ENCODE assay signal across 1 cellular context in the genomic region with DNA sequence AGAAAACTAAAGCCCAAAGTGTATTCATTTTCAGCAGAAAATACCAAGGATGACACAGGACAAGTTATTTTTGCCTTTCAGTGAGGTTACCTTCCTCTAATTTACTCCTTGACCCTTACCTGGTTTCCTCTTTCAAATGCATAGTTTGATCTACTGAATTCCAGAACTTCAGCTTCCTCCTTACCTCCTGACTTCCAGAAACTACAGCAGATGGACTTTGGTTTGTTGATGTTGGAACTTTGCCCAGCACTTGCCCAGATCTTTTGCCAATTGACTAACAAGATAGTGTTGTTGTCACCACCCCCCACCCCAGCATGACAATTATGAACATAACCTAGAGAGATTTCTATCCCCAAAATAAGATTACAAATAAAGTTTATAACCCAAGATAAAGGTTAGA.
TF ChIP-seq lines count a peak whose summit lies in the region.

No MANE protein-coding gene starts in this region.

TF ChIP-seq in HCT116, 20 proteins besides CTCF, POLR2A, EP300 and RAD21 (continued from another document):
- TF ChIP-seq, protein P1, sequence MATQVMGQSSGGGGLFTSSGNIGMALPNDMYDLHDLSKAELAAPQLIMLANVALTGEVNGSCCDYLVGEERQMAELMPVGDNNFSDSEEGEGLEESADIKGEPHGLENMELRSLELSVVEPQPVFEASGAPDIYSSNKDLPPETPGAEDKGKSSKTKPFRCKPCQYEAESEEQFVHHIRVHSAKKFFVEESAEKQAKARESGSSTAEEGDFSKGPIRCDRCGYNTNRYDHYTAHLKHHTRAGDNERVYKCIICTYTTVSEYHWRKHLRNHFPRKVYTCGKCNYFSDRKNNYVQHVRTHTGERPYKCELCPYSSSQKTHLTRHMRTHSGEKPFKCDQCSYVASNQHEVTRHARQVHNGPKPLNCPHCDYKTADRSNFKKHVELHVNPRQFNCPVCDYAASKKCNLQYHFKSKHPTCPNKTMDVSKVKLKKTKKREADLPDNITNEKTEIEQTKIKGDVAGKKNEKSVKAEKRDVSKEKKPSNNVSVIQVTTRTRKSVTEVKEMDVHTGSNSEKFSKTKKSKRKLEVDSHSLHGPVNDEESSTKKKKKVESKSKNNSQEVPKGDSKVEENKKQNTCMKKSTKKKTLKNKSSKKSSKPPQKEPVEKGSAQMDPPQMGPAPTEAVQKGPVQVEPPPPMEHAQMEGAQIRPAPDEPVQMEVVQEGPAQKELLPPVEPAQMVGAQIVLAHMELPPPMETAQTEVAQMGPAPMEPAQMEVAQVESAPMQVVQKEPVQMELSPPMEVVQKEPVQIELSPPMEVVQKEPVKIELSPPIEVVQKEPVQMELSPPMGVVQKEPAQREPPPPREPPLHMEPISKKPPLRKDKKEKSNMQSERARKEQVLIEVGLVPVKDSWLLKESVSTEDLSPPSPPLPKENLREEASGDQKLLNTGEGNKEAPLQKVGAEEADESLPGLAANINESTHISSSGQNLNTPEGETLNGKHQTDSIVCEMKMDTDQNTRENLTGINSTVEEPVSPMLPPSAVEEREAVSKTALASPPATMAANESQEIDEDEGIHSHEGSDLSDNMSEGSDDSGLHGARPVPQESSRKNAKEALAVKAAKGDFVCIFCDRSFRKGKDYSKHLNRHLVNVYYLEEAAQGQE (IDR thresholded peaks at IDR 0.05; ENCODE audit: low read depth): no peak
- TF ChIP-seq ZFX (IDR thresholded peaks at IDR 0.05): no peak
- peak; percentile 16; the same call in 1 of the 2 replicates for TF ChIP-seq FOSL1 (IDR thresholded peaks at IDR 0.05; ENCODE audit: low read depth)
- peak; percentile 91 for TF ChIP-seq CBX3 (IDR thresholded peaks at IDR 0.05; ENCODE audit: low read depth)
- TF ChIP-seq YY1 (IDR thresholded peaks at IDR 0.05; ENCODE audit: extremely low read depth, insufficient replicate concordance, low read depth, low read length): no peak
- TF ChIP-seq SRF (IDR thresholded peaks at IDR 0.05; ENCODE audit: low read depth): 0 out of 2 replicates have a peak, but pooled peaks have one; percentile 30
- no peak for TF ChIP-seq ZNF274 (IDR thresholded peaks at IDR 0.05; ENCODE audit: low read depth, low read length)
- TF ChIP-seq, protein P2, sequence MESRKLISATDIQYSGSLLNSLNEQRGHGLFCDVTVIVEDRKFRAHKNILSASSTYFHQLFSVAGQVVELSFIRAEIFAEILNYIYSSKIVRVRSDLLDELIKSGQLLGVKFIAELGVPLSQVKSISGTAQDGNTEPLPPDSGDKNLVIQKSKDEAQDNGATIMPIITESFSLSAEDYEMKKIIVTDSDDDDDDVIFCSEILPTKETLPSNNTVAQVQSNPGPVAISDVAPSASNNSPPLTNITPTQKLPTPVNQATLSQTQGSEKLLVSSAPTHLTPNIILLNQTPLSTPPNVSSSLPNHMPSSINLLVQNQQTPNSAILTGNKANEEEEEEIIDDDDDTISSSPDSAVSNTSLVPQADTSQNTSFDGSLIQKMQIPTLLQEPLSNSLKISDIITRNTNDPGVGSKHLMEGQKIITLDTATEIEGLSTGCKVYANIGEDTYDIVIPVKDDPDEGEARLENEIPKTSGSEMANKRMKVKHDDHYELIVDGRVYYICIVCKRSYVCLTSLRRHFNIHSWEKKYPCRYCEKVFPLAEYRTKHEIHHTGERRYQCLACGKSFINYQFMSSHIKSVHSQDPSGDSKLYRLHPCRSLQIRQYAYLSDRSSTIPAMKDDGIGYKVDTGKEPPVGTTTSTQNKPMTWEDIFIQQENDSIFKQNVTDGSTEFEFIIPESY (IDR thresholded peaks at IDR 0.05; ENCODE audit: extremely low read depth, insufficient replicate concordance, low read length): no peak
- peak; percentile 44 for TF ChIP-seq TCF7L2 (IDR thresholded peaks at IDR 0.05; ENCODE audit: borderline replicate concordance, extremely low read depth, insufficient read depth, insufficient read length)
- TF ChIP-seq, protein P3, sequence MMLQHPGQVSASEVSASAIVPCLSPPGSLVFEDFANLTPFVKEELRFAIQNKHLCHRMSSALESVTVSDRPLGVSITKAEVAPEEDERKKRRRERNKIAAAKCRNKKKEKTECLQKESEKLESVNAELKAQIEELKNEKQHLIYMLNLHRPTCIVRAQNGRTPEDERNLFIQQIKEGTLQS (IDR thresholded peaks at IDR 0.05): no peak
TF ChIP-seq in HCT116: peak in this region for 9.
